ENCODE assay signal across 13 cellular contexts in the genomic region with DNA sequence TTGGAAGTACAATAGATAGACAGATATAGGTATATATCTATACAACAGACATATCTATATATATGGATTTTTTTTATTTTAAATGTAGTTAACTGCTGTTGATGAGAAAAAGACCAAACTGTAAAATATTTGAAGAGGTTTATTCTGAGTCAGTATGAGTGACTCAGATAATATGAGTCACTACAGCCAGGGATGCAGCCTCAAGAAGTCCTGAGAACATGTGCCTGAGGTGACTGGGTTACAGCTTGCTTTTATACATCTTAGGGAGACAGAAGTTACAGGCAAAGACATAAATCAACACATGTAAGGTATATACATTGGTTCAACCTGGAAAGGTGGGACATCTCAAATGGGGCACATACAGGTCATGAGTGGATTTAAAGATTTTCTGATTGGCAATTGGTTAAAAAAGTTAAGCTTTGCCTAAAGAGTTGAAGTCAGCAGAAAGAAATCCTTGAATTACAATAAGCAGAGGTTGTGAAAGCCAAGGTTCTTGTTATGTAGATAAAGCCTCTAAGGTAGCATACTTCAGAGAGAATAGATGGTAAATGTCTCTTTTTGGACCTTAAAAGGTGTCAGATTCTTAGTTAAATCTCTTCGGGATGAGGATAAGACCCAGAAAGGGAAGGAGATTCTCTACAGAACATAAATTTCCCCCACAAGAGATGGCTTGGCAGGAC.
DNase-seq lines count a peak whose midpoint lies in the region; TF ChIP-seq lines count a peak whose summit lies in the region.
"Had no signal": no experiment of that assay in that cellular context is flagged by ENCODE, and none has a peak within 500 bp of the region (broad histone marks: within the 10 kb centered on the region; RNA-seq: fewer than 3 reads in every experiment).

No MANE protein-coding gene starts in this region.

- H3K4me3 ChIP-seq in NT2/D1 (ENCODE audit: insufficient read length, low read depth) (no peak overlapping the region), epithelial cell of proximal tubule (ENCODE audit: low read depth, low read length) (no peak overlapping the region), Karpas-422 (ENCODE audit: low read length) (no peak overlapping the region)
- H3K4me3 ChIP-seq: skin epidermis had no signal

- H3K27me3 ChIP-seq in NT2/D1 (ENCODE audit: insufficient read depth, insufficient read length) (no peaks in the 10 kb centered on the region), Karpas-422 (ENCODE audit: low read length) (no peaks in the 10 kb centered on the region)

- H3K9ac ChIP-seq in NT2/D1 (ENCODE audit: insufficient read length, low read depth) (no peak overlapping the region), Karpas-422 (ENCODE audit: low read length) (no peak overlapping the region)

- TF ChIP-seq CTCF in epithelial cell of proximal tubule (conservative IDR thresholded peaks at IDR 0.05; ENCODE audit: low read depth, low read length): no peak

- H3K9me2 ChIP-seq in Karpas-422 (replicated peaks; ENCODE audit: insufficient read depth, low read length): no peaks in the 10 kb centered on the region

- no peak overlapping the region for H3K27ac ChIP-seq in Karpas-422 (ENCODE audit: low read length)
- H3K27ac ChIP-seq: 22Rv1, skin epidermis had no signal

- H3K9me3 ChIP-seq in NT2/D1 (ENCODE audit: insufficient read depth, low read length) (peaks cover 55% of the 10 kb centered on the region), Karpas-422 (ENCODE audit: low read length) (no peaks in the 10 kb centered on the region)

- H4K20me1 ChIP-seq in Karpas-422 (ENCODE audit: insufficient read depth, low read depth, low read length): no peaks in the 10 kb centered on the region

- DNase-seq in DMS53 (lab: John Stamatoyannopoulos, UW): peak; percentile 8
- DNase-seq in DMS53 treated with DMSO at 0.1 percent for 48 hours (lab: John Stamatoyannopoulos, UW; ENCODE audit: unreplicated experiment): no peak
- peak; percentile 57 for DNase-seq in NT2/D1 (ENCODE audit: low read depth, low spot score)
- DNase-seq in epithelial cell of proximal tubule (ENCODE audit: low read depth): peak; percentile 29
- DNase-seq in non-pigmented ciliary epithelial cell (ENCODE audit: low read depth): peak; percentile 63
- DNase-seq in Karpas-422: no peak
- DNase-seq in HUDEP-2 (lab: John Stamatoyannopoulos, UW; ENCODE audit: unreplicated experiment in 76 of 76): no peak
- DNase-seq in middle frontal gyrus (ENCODE audit: extremely low spot score, low spot score): no peak
- DNase-seq: activated CD8-positive, alpha-beta memory T cell treated with anti-CD3 and anti-CD28 coated beads for 24 hours; KG1; NCI-H345 had no signal

- no peak overlapping the region for H2AFZ ChIP-seq in Karpas-422 (ENCODE audit: low read length)

- H3K4me1 ChIP-seq in NT2/D1 (ENCODE audit: insufficient read depth, insufficient read length): no peaks in the 10 kb centered on the region
- H3K4me1 ChIP-seq in Karpas-422 (ENCODE audit: low read length): no peaks in the 10 kb centered on the region

- no peaks in the 10 kb centered on the region for H3K79me2 ChIP-seq in Karpas-422 (ENCODE audit: low read length)

- H3K36me3 ChIP-seq in NT2/D1 (ENCODE audit: insufficient read depth, insufficient read length, low read length): no peaks in the 10 kb centered on the region
- no peaks in the 10 kb centered on the region for H3K36me3 ChIP-seq in Karpas-422 (ENCODE audit: insufficient read depth, low read length)

- H3K4me2 ChIP-seq in Karpas-422 (ENCODE audit: low read depth, low read length, poor library complexity, severe bottlenecking): no peak overlapping the region

Comparison
In these comparisons a context has a peak if more than half of its experiments do, and no peak if none do; other contexts are left out.
1. DNase-seq: peak in DMS53 (single experiment), NT2/D1 (single experiment), epithelial cell of proximal tubule (single experiment) and non-pigmented ciliary epithelial cell (single experiment); none in DMS53 treated with DMSO at 0.1 percent for 48 hours (single experiment), Karpas-422 (single experiment), HUDEP-2 (0 of 76) and middle frontal gyrus (single experiment).